1 cellular context compared by ENCODE assay signal in the genomic region with DNA sequence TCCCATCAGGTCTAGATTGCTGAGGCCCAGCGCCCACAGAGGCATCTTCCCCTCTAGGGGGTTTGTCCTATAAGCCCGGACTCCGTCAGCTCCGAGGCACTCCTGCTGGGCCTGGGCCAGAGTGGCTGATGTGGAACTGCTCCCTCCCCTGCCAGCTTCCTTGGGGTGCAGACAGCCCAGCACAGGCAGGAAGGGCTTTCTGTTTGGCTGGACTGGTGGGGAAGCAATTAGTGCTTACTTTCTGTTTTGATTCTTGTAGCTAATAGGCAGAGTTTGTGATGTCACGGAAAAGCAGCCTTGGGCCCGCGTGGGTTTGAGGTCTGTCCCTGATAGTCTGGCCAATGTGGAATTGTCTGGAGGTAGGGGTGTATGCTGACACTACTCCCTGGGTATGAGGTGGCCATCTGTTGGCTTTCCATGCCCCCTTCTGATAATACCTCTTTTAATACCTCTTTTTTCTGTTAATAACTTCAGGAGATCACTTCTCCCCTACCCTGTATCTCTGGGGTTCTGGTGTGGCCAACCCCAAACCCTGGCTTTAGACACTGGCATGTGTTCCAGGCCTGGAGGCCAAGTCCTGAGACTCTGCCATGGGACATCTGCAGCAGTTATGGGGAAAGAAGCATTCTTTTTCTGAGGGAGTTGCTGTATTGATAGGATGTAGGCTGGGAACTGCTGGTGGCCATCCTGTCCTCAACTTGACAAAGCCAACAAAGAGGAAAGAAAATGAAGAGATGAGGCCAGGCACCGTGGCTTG.
TF ChIP-seq lines count a peak whose summit lies in the region.

No MANE protein-coding gene starts in this region.

TF ChIP-seq in GM12878, 131 proteins besides CTCF, POLR2A, EP300 and RAD21 (continued from another document and continues in another):
- TF ChIP-seq, protein P1, sequence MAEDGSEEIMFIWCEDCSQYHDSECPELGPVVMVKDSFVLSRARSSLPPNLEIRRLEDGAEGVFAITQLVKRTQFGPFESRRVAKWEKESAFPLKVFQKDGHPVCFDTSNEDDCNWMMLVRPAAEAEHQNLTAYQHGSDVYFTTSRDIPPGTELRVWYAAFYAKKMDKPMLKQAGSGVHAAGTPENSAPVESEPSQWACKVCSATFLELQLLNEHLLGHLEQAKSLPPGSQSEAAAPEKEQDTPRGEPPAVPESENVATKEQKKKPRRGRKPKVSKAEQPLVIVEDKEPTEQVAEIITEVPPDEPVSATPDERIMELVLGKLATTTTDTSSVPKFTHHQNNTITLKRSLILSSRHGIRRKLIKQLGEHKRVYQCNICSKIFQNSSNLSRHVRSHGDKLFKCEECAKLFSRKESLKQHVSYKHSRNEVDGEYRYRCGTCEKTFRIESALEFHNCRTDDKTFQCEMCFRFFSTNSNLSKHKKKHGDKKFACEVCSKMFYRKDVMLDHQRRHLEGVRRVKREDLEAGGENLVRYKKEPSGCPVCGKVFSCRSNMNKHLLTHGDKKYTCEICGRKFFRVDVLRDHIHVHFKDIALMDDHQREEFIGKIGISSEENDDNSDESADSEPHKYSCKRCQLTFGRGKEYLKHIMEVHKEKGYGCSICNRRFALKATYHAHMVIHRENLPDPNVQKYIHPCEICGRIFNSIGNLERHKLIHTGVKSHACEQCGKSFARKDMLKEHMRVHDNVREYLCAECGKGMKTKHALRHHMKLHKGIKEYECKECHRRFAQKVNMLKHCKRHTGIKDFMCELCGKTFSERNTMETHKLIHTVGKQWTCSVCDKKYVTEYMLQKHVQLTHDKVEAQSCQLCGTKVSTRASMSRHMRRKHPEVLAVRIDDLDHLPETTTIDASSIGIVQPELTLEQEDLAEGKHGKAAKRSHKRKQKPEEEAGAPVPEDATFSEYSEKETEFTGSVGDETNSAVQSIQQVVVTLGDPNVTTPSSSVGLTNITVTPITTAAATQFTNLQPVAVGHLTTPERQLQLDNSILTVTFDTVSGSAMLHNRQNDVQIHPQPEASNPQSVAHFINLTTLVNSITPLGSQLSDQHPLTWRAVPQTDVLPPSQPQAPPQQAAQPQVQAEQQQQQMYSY (CRISPR knock-in tag; IDR thresholded peaks at IDR 0.05): no peak
- TF ChIP-seq MXI1 (IDR thresholded peaks at IDR 0.05; ENCODE audit: low read depth, low read length): no peak
- TF ChIP-seq ASH2L (IDR thresholded peaks at IDR 0.05; ENCODE audit: borderline replicate concordance, low read depth): no peak
- no peak for TF ChIP-seq RBBP5 (conservative IDR thresholded peaks at IDR 0.05)
- no peak for TF ChIP-seq SUPT20H (IDR thresholded peaks at IDR 0.05; ENCODE audit: borderline replicate concordance, control insufficient read depth, low read depth, low read length)
- no peak for TF ChIP-seq IRF4 (IDR thresholded peaks at IDR 0.05; ENCODE audit: low read depth, low read length)
- no peak for TF ChIP-seq SIX5 (IDR thresholded peaks at IDR 0.05; ENCODE audit: low read depth, low read length, severe bottlenecking)
- no peak for TF ChIP-seq JUND (IDR thresholded peaks at IDR 0.05; ENCODE audit: low read depth, low read length)
- no peak for TF ChIP-seq RB1 (IDR thresholded peaks at IDR 0.05; ENCODE audit: borderline replicate concordance)
- TF ChIP-seq, protein P2, sequence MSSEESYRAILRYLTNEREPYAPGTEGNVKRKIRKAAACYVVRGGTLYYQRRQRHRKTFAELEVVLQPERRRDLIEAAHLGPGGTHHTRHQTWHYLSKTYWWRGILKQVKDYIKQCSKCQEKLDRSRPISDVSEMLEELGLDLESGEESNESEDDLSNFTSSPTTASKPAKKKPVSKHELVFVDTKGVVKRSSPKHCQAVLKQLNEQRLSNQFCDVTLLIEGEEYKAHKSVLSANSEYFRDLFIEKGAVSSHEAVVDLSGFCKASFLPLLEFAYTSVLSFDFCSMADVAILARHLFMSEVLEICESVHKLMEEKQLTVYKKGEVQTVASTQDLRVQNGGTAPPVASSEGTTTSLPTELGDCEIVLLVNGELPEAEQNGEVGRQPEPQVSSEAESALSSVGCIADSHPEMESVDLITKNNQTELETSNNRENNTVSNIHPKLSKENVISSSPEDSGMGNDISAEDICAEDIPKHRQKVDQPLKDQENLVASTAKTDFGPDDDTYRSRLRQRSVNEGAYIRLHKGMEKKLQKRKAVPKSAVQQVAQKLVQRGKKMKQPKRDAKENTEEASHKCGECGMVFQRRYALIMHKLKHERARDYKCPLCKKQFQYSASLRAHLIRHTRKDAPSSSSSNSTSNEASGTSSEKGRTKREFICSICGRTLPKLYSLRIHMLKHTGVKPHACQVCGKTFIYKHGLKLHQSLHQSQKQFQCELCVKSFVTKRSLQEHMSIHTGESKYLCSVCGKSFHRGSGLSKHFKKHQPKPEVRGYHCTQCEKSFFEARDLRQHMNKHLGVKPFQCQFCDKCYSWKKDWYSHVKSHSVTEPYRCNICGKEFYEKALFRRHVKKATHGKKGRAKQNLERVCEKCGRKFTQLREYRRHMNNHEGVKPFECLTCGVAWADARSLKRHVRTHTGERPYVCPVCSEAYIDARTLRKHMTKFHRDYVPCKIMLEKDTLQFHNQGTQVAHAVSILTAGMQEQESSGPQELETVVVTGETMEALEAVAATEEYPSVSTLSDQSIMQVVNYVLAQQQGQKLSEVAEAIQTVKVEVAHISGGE (CRISPR knock-in tag; IDR thresholded peaks at IDR 0.05): no peak
- TF ChIP-seq ATF7 (IDR thresholded peaks at IDR 0.05; ENCODE audit: low read depth): peak; percentile 51; the same call in 1 of the 2 replicates
- no peak for TF ChIP-seq CHD2 (IDR thresholded peaks at IDR 0.05; ENCODE audit: borderline replicate concordance, low read depth, low read length)
- TF ChIP-seq, protein P3, sequence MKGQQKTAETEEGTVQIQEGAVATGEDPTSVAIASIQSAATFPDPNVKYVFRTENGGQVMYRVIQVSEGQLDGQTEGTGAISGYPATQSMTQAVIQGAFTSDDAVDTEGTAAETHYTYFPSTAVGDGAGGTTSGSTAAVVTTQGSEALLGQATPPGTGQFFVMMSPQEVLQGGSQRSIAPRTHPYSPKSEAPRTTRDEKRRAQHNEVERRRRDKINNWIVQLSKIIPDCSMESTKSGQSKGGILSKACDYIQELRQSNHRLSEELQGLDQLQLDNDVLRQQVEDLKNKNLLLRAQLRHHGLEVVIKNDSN (IDR thresholded peaks at IDR 0.05; ENCODE audit: borderline replicate concordance, extremely low read length, insufficient read depth, low read depth, low read length): no peak
- no peak for TF ChIP-seq SREBF2 (IDR thresholded peaks at IDR 0.05; ENCODE audit: low read length)
- TF ChIP-seq FOS (IDR thresholded peaks at IDR 0.05; ENCODE audit: borderline replicate concordance, extremely low read depth, insufficient read length): no peak
- TF ChIP-seq BHLHE40 (IDR thresholded peaks at IDR 0.05; ENCODE audit: borderline replicate concordance in 1 of 2, low read depth in 2 of 2, low read length in 1 of 2): no peak
- TF ChIP-seq ZNF207 (IDR thresholded peaks at IDR 0.05; ENCODE audit: borderline replicate concordance): no peak
- TF ChIP-seq SPI1 (IDR thresholded peaks at IDR 0.05; ENCODE audit: borderline replicate concordance, insufficient read depth, low read depth, low read length): peak; percentile 18; the same call in 1 of the 2 replicates
- TF ChIP-seq SIN3A (IDR thresholded peaks at IDR 0.05; ENCODE audit: low read depth, low read length): no peak
- TF ChIP-seq, protein P4, sequence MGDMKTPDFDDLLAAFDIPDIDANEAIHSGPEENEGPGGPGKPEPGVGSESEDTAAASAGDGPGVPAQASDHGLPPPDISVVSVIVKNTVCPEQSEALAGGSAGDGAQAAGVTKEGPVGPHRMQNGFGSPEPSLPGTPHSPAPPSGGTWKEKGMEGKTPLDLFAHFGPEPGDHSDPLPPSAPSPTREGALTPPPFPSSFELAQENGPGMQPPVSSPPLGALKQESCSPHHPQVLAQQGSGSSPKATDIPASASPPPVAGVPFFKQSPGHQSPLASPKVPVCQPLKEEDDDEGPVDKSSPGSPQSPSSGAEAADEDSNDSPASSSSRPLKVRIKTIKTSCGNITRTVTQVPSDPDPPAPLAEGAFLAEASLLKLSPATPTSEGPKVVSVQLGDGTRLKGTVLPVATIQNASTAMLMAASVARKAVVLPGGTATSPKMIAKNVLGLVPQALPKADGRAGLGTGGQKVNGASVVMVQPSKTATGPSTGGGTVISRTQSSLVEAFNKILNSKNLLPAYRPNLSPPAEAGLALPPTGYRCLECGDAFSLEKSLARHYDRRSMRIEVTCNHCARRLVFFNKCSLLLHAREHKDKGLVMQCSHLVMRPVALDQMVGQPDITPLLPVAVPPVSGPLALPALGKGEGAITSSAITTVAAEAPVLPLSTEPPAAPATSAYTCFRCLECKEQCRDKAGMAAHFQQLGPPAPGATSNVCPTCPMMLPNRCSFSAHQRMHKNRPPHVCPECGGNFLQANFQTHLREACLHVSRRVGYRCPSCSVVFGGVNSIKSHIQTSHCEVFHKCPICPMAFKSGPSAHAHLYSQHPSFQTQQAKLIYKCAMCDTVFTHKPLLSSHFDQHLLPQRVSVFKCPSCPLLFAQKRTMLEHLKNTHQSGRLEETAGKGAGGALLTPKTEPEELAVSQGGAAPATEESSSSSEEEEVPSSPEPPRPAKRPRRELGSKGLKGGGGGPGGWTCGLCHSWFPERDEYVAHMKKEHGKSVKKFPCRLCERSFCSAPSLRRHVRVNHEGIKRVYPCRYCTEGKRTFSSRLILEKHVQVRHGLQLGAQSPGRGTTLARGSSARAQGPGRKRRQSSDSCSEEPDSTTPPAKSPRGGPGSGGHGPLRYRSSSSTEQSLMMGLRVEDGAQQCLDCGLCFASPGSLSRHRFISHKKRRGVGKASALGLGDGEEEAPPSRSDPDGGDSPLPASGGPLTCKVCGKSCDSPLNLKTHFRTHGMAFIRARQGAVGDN (IDR thresholded peaks at IDR 0.05): peak; percentile 71
- TF ChIP-seq HCFC1 (IDR thresholded peaks at IDR 0.05; ENCODE audit: low read length): no peak
- TF ChIP-seq, protein P5, sequence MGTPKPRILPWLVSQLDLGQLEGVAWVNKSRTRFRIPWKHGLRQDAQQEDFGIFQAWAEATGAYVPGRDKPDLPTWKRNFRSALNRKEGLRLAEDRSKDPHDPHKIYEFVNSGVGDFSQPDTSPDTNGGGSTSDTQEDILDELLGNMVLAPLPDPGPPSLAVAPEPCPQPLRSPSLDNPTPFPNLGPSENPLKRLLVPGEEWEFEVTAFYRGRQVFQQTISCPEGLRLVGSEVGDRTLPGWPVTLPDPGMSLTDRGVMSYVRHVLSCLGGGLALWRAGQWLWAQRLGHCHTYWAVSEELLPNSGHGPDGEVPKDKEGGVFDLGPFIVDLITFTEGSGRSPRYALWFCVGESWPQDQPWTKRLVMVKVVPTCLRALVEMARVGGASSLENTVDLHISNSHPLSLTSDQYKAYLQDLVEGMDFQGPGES (IDR thresholded peaks at IDR 0.05): no peak
- no peak for TF ChIP-seq PAX8 (IDR thresholded peaks at IDR 0.05)
- TF ChIP-seq, protein P6, sequence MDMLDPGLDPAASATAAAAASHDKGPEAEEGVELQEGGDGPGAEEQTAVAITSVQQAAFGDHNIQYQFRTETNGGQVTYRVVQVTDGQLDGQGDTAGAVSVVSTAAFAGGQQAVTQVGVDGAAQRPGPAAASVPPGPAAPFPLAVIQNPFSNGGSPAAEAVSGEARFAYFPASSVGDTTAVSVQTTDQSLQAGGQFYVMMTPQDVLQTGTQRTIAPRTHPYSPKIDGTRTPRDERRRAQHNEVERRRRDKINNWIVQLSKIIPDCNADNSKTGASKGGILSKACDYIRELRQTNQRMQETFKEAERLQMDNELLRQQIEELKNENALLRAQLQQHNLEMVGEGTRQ (IDR thresholded peaks at IDR 0.05; ENCODE audit: borderline replicate concordance, low read depth, low read length): no peak
- TF ChIP-seq SMAD5 (IDR thresholded peaks at IDR 0.05; ENCODE audit: low read depth): no peak
- no peak for TF ChIP-seq CEBPB (IDR thresholded peaks at IDR 0.05; ENCODE audit: borderline replicate concordance in 1 of 2, low read depth in 2 of 2, low read length in 2 of 2)
- TF ChIP-seq ZSCAN29 (IDR thresholded peaks at IDR 0.05): no peak
- TF ChIP-seq KAT2A (conservative IDR thresholded peaks at IDR 0.05; ENCODE audit: control insufficient read depth, low read depth, low read length): no peak
- TF ChIP-seq TBL1XR1 (IDR thresholded peaks at IDR 0.05; ENCODE audit: low read depth, low read length): no peak
- TF ChIP-seq, protein P7, sequence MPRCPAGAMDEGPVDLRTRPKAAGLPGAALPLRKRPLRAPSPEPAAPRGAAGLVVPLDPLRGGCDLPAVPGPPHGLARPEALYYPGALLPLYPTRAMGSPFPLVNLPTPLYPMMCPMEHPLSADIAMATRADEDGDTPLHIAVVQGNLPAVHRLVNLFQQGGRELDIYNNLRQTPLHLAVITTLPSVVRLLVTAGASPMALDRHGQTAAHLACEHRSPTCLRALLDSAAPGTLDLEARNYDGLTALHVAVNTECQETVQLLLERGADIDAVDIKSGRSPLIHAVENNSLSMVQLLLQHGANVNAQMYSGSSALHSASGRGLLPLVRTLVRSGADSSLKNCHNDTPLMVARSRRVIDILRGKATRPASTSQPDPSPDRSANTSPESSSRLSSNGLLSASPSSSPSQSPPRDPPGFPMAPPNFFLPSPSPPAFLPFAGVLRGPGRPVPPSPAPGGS (IDR thresholded peaks at IDR 0.05; ENCODE audit: borderline replicate concordance, insufficient read depth, low read depth, low read length, poor library complexity, severe bottlenecking): no peak
- no peak for TF ChIP-seq SMC3 (IDR thresholded peaks at IDR 0.05; ENCODE audit: borderline replicate concordance, low read length)
- TF ChIP-seq TCF7 (IDR thresholded peaks at IDR 0.05; ENCODE audit: borderline replicate concordance): no peak
- TF ChIP-seq IKZF1 (conservative IDR thresholded peaks at IDR 0.05): peak; percentile 65; the same call in 1 of the 2 replicates
- TF ChIP-seq CREB1 (IDR thresholded peaks at IDR 0.05; ENCODE audit: low read depth): 0 out of 2 replicates have a peak, but pooled peaks have one; percentile 24
- TF ChIP-seq, protein P8, sequence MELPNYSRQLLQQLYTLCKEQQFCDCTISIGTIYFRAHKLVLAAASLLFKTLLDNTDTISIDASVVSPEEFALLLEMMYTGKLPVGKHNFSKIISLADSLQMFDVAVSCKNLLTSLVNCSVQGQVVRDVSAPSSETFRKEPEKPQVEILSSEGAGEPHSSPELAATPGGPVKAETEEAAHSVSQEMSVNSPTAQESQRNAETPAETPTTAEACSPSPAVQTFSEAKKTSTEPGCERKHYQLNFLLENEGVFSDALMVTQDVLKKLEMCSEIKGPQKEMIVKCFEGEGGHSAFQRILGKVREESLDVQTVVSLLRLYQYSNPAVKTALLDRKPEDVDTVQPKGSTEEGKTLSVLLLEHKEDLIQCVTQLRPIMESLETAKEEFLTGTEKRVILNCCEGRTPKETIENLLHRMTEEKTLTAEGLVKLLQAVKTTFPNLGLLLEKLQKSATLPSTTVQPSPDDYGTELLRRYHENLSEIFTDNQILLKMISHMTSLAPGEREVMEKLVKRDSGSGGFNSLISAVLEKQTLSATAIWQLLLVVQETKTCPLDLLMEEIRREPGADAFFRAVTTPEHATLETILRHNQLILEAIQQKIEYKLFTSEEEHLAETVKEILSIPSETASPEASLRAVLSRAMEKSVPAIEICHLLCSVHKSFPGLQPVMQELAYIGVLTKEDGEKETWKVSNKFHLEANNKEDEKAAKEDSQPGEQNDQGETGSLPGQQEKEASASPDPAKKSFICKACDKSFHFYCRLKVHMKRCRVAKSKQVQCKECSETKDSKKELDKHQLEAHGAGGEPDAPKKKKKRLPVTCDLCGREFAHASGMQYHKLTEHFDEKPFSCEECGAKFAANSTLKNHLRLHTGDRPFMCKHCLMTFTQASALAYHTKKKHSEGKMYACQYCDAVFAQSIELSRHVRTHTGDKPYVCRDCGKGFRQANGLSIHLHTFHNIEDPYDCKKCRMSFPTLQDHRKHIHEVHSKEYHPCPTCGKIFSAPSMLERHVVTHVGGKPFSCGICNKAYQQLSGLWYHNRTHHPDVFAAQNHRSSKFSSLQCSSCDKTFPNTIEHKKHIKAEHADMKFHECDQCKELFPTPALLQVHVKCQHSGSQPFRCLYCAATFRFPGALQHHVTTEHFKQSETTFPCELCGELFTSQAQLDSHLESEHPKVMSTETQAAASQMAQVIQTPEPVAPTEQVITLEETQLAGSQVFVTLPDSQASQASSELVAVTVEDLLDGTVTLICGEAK (IDR thresholded peaks at IDR 0.05; ENCODE audit: borderline replicate concordance): no peak
- TF ChIP-seq RUNX3 (IDR thresholded peaks at IDR 0.05; ENCODE audit: low read length): no peak
